ENCODE assay signal across 20 cellular contexts in the genomic region with DNA sequence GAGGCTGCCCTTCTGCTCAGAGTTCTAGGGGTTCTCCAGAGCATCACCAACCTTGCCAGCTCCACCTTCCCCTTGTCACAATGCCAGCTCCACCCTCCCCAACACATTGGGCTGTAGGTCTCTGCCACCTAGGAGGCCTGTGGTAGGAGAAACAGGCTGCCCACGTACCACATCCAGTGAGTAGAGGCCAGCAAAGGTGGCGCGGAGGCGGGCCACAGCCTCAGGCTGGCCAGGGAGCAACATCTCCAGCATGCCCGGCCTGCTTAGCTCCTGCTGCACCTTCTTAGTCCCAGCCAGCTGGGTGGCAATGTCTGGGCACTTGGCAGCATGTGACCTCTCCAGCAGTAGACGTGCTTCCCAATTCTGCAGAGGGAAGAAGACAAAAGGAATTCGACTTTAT. TPM values are rescaled to one million over a fixed set of nuclear protein-coding genes. Genes with fewer than 3 reads are reported as not detected.
DNase-seq lines count a peak whose midpoint lies in the region; ATAC-seq and TF ChIP-seq lines count a peak whose summit lies in the region.
"Had no signal": no experiment of that assay in that cellular context is flagged by ENCODE, and none has a peak within 500 bp of the region (broad histone marks: within the 10 kb centered on the region; RNA-seq: fewer than 3 reads in every experiment).

No MANE protein-coding gene starts in this region.

- no peaks in the 10 kb centered on the region for H3K9me3 Mint-ChIP-seq in activated T-cell treated with anti-CD3 and anti-CD28 coated beads, Interleukin-2, amount 50 U/mL, for 24 hours
- H3K9me3 Mint-ChIP-seq in activated CD8-positive, alpha-beta T cell treated with anti-CD3 and anti-CD28 coated beads for 36 hours, result no peaks in the 10 kb centered on the region
- H3K9me3 Mint-ChIP-seq: CD4-positive, alpha-beta T cell had no signal

- no peaks in the 10 kb centered on the region for H3K27me3 Mint-ChIP-seq in activated T-cell treated with anti-CD3 and anti-CD28 coated beads, Interleukin-2, amount 50 U/mL, for 24 hours
- no peaks in the 10 kb centered on the region for H3K27me3 Mint-ChIP-seq in activated CD8-positive, alpha-beta T cell treated with anti-CD3 and anti-CD28 coated beads for 36 hours
- H3K27me3 Mint-ChIP-seq: CD4-positive, alpha-beta T cell had no signal

- H3K4me1 ChIP-seq in HEK293 (ENCODE audit: control insufficient read depth, insufficient read depth, low read length), result no peaks in the 10 kb centered on the region
- H3K4me1 ChIP-seq: A549 had no signal

- H3K27ac ChIP-seq in HEK293 (ENCODE audit: extremely low read depth, low read depth, low read length), result no peak overlapping the region
- H3K27ac ChIP-seq: 22Rv1, A549, C4-2B had no signal

- CTCF ChIA-PET in HEK293 (lab: Yijun Ruan, JAX), result interaction anchor here (0.9 kb wide), 1 partner anchor 58 kb away, joined by 4 read pairs; no protein-coding TSS in a partner anchor
- CTCF ChIA-PET in activated CD8-positive, alpha-beta T cell treated with anti-CD3 and anti-CD28 coated beads for 36 hours (lab: Charles Lee), result interaction anchor here (1.2 to 1.3 kb wide), 2 partner anchors 12 to 57 kb away, joined by 3 read pairs; no protein-coding TSS in a partner anchor

- H3K4me3 Mint-ChIP-seq in activated T-cell treated with anti-CD3 and anti-CD28 coated beads, Interleukin-2, amount 50 U/mL, for 24 hours, result no peak overlapping the region
- no peak overlapping the region for H3K4me3 Mint-ChIP-seq in activated CD8-positive, alpha-beta T cell treated with anti-CD3 and anti-CD28 coated beads for 36 hours
- H3K4me3 Mint-ChIP-seq: CD4-positive, alpha-beta T cell had no signal

- H3K27ac Mint-ChIP-seq in activated T-cell treated with anti-CD3 and anti-CD28 coated beads, Interleukin-2, amount 50 U/mL, for 24 hours, result peak overlapping the region; percentile 45
- no peak overlapping the region for H3K27ac Mint-ChIP-seq in activated CD8-positive, alpha-beta T cell treated with anti-CD3 and anti-CD28 coated beads for 36 hours

- peak; percentile 30 for ATAC-seq in left lobe of liver
- no peak for ATAC-seq in activated CD8-positive, alpha-beta T cell treated with anti-CD3 and anti-CD28 coated beads for 36 hours
- ATAC-seq: A549, HCT116 had no signal

- H3K36me3 Mint-ChIP-seq in activated T-cell treated with anti-CD3 and anti-CD28 coated beads, Interleukin-2, amount 50 U/mL, for 24 hours (ENCODE audit: low read depth), result peaks cover 89% of the 10 kb centered on the region
- peaks cover 25% of the 10 kb centered on the region for H3K36me3 Mint-ChIP-seq in activated CD8-positive, alpha-beta T cell treated with anti-CD3 and anti-CD28 coated beads for 36 hours (ENCODE audit: low read depth)

- peaks cover 0 to 89% of the 10 kb centered on the region in 2 experiments; a peak in 2 of 3 replicates for H3K36me3 ChIP-seq in HEK293 (ENCODE audit: control insufficient read depth in 2 of 2, insufficient read depth in 1 of 2, low read length in 2 of 2)

- intact Hi-C loops in activated CD8-positive, alpha-beta T cell treated with anti-CD3 and anti-CD28 coated beads for 36 hours (cut with micrococcal nuclease), result no loop called here

- H3K9me3 ChIP-seq in HEK293 (ENCODE audit: control insufficient read depth, insufficient read depth, low read depth, low read length), result no peaks in the 10 kb centered on the region
- H3K9me3 ChIP-seq: A549 had no signal

- DNase-seq in activated T-cell treated with anti-CD3 and anti-CD28 coated beads, Interleukin-2, amount 50 U/mL, for 24 hours, result no peak
- DNase-seq in activated T-cell treated with anti-CD3 and anti-CD28 coated beads, Interleukin-2, amount 50 U/mL, for 1 hour, result no peak
- DNase-seq in cerebellum (ENCODE audit: low spot score), result peak; percentile 8
- no peak for DNase-seq in left lobe of liver (ENCODE audit: low spot score)
- no peak for DNase-seq in activated CD8-positive, alpha-beta T cell treated with anti-CD3 and anti-CD28 coated beads for 36 hours
- DNase-seq in GM03348 (ENCODE audit: low spot score), result no peak
- DNase-seq in SIG-M5 treated with dmso at 0.1 percent for 504 hours (lab: John Stamatoyannopoulos, UW; ENCODE audit: unreplicated experiment), result no peak
- DNase-seq: AML-193; CD4-positive, alpha-beta T cell; DMS153; DMS79; GDM1; GOT3; H7 had no signal

- TF ChIP-seq CTCF in HEK293 (tag by site-specific recombination; IDR thresholded peaks at IDR 0.05), result no peak
- no peak for TF ChIP-seq CTCF in activated CD8-positive, alpha-beta T cell treated with anti-CD3 and anti-CD28 coated beads for 36 hours (IDR thresholded peaks at IDR 0.05)

- POLR2A ChIA-PET in HEK293 (lab: Yijun Ruan, JAX), result no interaction called here
- POLR2A ChIA-PET in activated CD8-positive, alpha-beta T cell treated with anti-CD3 and anti-CD28 coated beads for 36 hours (lab: Charles Lee), result interaction anchor here (0.6 kb wide), 1 partner anchor 75 kb away, joined by 3 read pairs; no protein-coding TSS in a partner anchor

- no peaks in the 10 kb centered on the region for H3K4me1 Mint-ChIP-seq in activated T-cell treated with anti-CD3 and anti-CD28 coated beads, Interleukin-2, amount 50 U/mL, for 24 hours (ENCODE audit: low read depth)
- no peaks in the 10 kb centered on the region for H3K4me1 Mint-ChIP-seq in activated CD8-positive, alpha-beta T cell treated with anti-CD3 and anti-CD28 coated beads for 36 hours (ENCODE audit: low read depth)

- no peak overlapping the region for H3K4me3 ChIP-seq in HEK293 (ENCODE audit: low read depth, low read length)
- H3K4me3 ChIP-seq: A549 had no signal

TF ChIP-seq in HEK293, 187 proteins besides CTCF, POLR2A, EP300 and RAD21:
- peak; percentile 36; the same call in 1 of the 2 replicates for TF ChIP-seq ZFHX2 (tag by site-specific recombination; conservative IDR thresholded peaks at IDR 0.05)
- no peak for TF ChIP-seq ZNF132 (tag by site-specific recombination; IDR thresholded peaks at IDR 0.05; ENCODE audit: borderline replicate concordance)

RNA-seq across cellular contexts. Expression of a gene that starts 23.8 kb away (rescaled TPM):
- 25.7 TPM for total RNA-seq in cerebellum
- 29.2 TPM for total RNA-seq in left lobe of liver
- total RNA-seq in activated CD8-positive, alpha-beta T cell treated with anti-CD3 and anti-CD28 coated beads for 36 hours, result 10 to 100 TPM; 50.9 to 52.7 TPM

RNA-seq across cellular contexts. Expression of a gene that starts 23.9 kb away (rescaled TPM):
- total RNA-seq in cerebellum, result 0.45 TPM
- total RNA-seq in left lobe of liver, result 0.45 TPM
- total RNA-seq in activated CD8-positive, alpha-beta T cell treated with anti-CD3 and anti-CD28 coated beads for 36 hours, result under 1 TPM; 0.22 to 0.38 TPM
- total RNA-seq: Daoy had no signal

RNA-seq across cellular contexts. Expression of a gene that starts 55.4 kb away (rescaled TPM):
- total RNA-seq in cerebellum (14.3 TPM), left lobe of liver (42.7 TPM)
- 10 to 100 TPM; 14.2 to 14.3 TPM for total RNA-seq in activated CD8-positive, alpha-beta T cell treated with anti-CD3 and anti-CD28 coated beads for 36 hours

RNA-seq across cellular contexts. Expression of a gene that starts 59.1 kb away (rescaled TPM):
- total RNA-seq in cerebellum, result 19.3 TPM
- 9.9 TPM for total RNA-seq in left lobe of liver
- total RNA-seq in activated CD8-positive, alpha-beta T cell treated with anti-CD3 and anti-CD28 coated beads for 36 hours, result 10 to 100 TPM; 13.2 to 14.2 TPM
